Comparison of ENCODE assay signal across 14 cellular contexts in the genomic region with DNA sequence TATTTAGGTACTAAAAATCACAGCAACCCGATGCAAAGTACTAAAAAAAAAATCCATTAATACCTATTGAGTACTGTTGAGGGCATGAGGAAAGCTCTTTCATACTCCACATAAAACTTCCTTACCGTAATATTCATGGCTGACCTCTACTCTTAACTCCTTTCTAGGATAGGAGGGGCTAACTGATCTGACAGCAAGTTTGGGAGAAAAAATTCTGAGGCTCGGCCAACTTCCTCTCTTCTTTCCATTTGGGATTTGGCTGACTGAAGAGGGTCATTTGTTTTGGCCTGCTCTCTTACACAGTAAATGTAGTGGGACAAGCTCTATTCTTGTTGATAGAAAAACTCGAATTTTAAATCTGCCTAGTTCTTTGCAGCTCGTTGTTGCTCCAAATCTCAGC. TPM values are rescaled to one million over a fixed set of nuclear protein-coding genes. Genes with fewer than 3 reads are reported as not detected.
DNase-seq lines count a peak whose midpoint lies in the region; ATAC-seq, FAIRE-seq and TF ChIP-seq lines count a peak whose summit lies in the region.
"Had no signal": no experiment of that assay in that cellular context is flagged by ENCODE, and none has a peak within 500 bp of the region (broad histone marks: within the 10 kb centered on the region; RNA-seq: fewer than 3 reads in every experiment).

No MANE protein-coding gene starts in this region.

- H3K27me3 Mint-ChIP-seq in natural killer cell (ENCODE audit: low read depth in 2 of 2): peaks cover 0 to 7% of the 10 kb centered on the region in 2 donors
- peaks cover 0 to 4% of the 10 kb centered on the region in 2 donors for H3K27me3 Mint-ChIP-seq in natural killer cell treated with Interleukin-12 subunit alpha and Interleukin-12 subunit beta and Interleukin-15 and Interleukin-18, amount 100 ng/mL, for 72 hours
- no peaks in the 10 kb centered on the region for H3K27me3 Mint-ChIP-seq in activated B cell treated with CpG ODN at 0.5 μM for 24 hours
- H3K27me3 Mint-ChIP-seq in osteocyte (ENCODE audit: unreplicated experiment): no peaks in the 10 kb centered on the region
- H3K27me3 Mint-ChIP-seq: stimulated activated naive CD8-positive, alpha-beta T cell treated with anti-CD3 and anti-CD28 coated beads, Interleukin-15, amount 100 ng/mL, for 72 hours had no signal

- H3K9me3 Mint-ChIP-seq in natural killer cell (no peaks in the 10 kb centered on the region), activated B cell treated with CpG ODN at 0.5 μM for 24 hours (no peaks in the 10 kb centered on the region), osteocyte (ENCODE audit: unreplicated experiment) (no peaks in the 10 kb centered on the region)
- no peaks in the 10 kb centered on the region for H3K9me3 Mint-ChIP-seq in natural killer cell treated with Interleukin-12 subunit alpha and Interleukin-12 subunit beta and Interleukin-15 and Interleukin-18, amount 100 ng/mL, for 72 hours
- H3K9me3 Mint-ChIP-seq: stimulated activated naive CD8-positive, alpha-beta T cell treated with anti-CD3 and anti-CD28 coated beads, Interleukin-15, amount 100 ng/mL, for 72 hours had no signal

- DNase-seq in natural killer cell (no peak), activated B cell treated with CpG ODN at 0.5 μM for 24 hours (no peak), left lung (no peak), osteocyte (ENCODE audit: extremely low spot score, unreplicated experiment) (no peak), small intestine (no peak), dermis blood vessel endothelial cell (no peak)
- DNase-seq in natural killer cell treated with Interleukin-12 subunit alpha and Interleukin-12 subunit beta and Interleukin-15 and Interleukin-18, amount 100 ng/mL, for 72 hours (ENCODE audit: low spot score): no peak
- DNase-seq: hippocampal formation, NCI-H1694 treated with DMSO at 0.1 percent for 48 hours, NCI-H524 treated with DMSO at 0.1 percent for 48 hours had no signal

- H3K27ac Mint-ChIP-seq in natural killer cell (peak overlapping the region; percentile 12 to 70), activated B cell treated with CpG ODN at 0.5 μM for 24 hours (peak overlapping the region; percentile 75), osteocyte (ENCODE audit: unreplicated experiment) (no peak overlapping the region)
- no peak overlapping the region for H3K27ac Mint-ChIP-seq in natural killer cell treated with Interleukin-12 subunit alpha and Interleukin-12 subunit beta and Interleukin-15 and Interleukin-18, amount 100 ng/mL, for 72 hours
- H3K27ac Mint-ChIP-seq: stimulated activated naive CD8-positive, alpha-beta T cell treated with anti-CD3 and anti-CD28 coated beads, Interleukin-15, amount 100 ng/mL, for 72 hours had no signal

- ATAC-seq in natural killer cell (no peak), activated B cell treated with CpG ODN at 0.5 μM for 24 hours (ENCODE audit: low read depth) (no peak), left lung (peak; percentile 69), HG03175 (IDR thresholded peaks at IDR 0.05; ENCODE audit: unreplicated experiment) (no peak)
- ATAC-seq in natural killer cell treated with Interleukin-12 subunit alpha and Interleukin-12 subunit beta and Interleukin-15 and Interleukin-18, amount 100 ng/mL, for 72 hours: no peak

- H3K4me3 Mint-ChIP-seq in natural killer cell (no peak overlapping the region), activated B cell treated with CpG ODN at 0.5 μM for 24 hours (no peak overlapping the region), osteocyte (ENCODE audit: unreplicated experiment) (no peak overlapping the region)
- H3K4me3 Mint-ChIP-seq in natural killer cell treated with Interleukin-12 subunit alpha and Interleukin-12 subunit beta and Interleukin-15 and Interleukin-18, amount 100 ng/mL, for 72 hours: no peak overlapping the region
- H3K4me3 Mint-ChIP-seq: stimulated activated naive CD8-positive, alpha-beta T cell treated with anti-CD3 and anti-CD28 coated beads, Interleukin-15, amount 100 ng/mL, for 72 hours had no signal

- POLR2A ChIA-PET in activated B cell treated with CpG ODN at 0.5 μM for 24 hours (lab: Charles Lee): interaction anchor here (0.6 to 3.2 kb wide), 5 partner anchors 9 to 212 kb away, joined by 3 to 43 read pairs (median 4); a partner anchor contains a TSS

- 51 to 85% (median 78%) methylated on average over 5 of the region's 5 CpGs for WGBS in small intestine, 3 donors

- intact Hi-C loops in natural killer cell (cut with micrococcal nuclease): no loop called here
- intact Hi-C loops in activated B cell treated with CpG ODN at 0.5 μM for 24 hours (cut with micrococcal nuclease): loop anchor here (1.0 kb wide), 1 partner anchor 9 kb away; a partner anchor contains a TSS
- intact Hi-C loops in left lung (cut with DNase I): no loop called here

- H3K27me3 ChIP-seq in left lung (no peaks in the 10 kb centered on the region), small intestine (ENCODE audit: control insufficient read depth in 2 of 2, insufficient read depth in 2 of 2, low read length in 2 of 2) (no peaks in the 10 kb centered on the region)

- H3K36me3 ChIP-seq in left lung: no peaks in the 10 kb centered on the region
- no peaks in the 10 kb centered on the region for H3K36me3 ChIP-seq in small intestine (ENCODE audit: control insufficient read depth in 2 of 2, insufficient read depth in 2 of 2, low read length in 2 of 2)
- H3K36me3 ChIP-seq: HAP-1 had no signal

- no peak overlapping the region for H3K4me3 ChIP-seq in left lung
- H3K4me3 ChIP-seq in small intestine (ENCODE audit: low read depth in 1 of 2, low read length in 2 of 2): no peak overlapping the region
- H3K4me3 ChIP-seq: HAP-1 had no signal

- H3K27ac ChIP-seq in left lung: peak overlapping the region; percentile 20 to 61
- no peak overlapping the region for H3K27ac ChIP-seq in small intestine (ENCODE audit: low read depth in 1 of 2, low read length in 1 of 2)

- TF ChIP-seq CTCF in natural killer cell (IDR thresholded peaks at IDR 0.05) (no peak), activated B cell treated with CpG ODN at 0.5 μM for 24 hours (IDR thresholded peaks at IDR 0.05) (no peak), left lung (IDR thresholded peaks at IDR 0.05) (no peak), osteocyte (IDR thresholded peaks at IDR 0.05) (no peak)

- CTCF ChIA-PET in activated B cell treated with CpG ODN at 0.5 μM for 24 hours (lab: Charles Lee): interaction anchor here (1.0 to 1.3 kb wide), 3 partner anchors 31 to 476 kb away, joined by 3 to 4 read pairs (median 4); no protein-coding TSS in a partner anchor

- H3K36me3 Mint-ChIP-seq in natural killer cell: no peaks in the 10 kb centered on the region
- H3K36me3 Mint-ChIP-seq in natural killer cell treated with Interleukin-12 subunit alpha and Interleukin-12 subunit beta and Interleukin-15 and Interleukin-18, amount 100 ng/mL, for 72 hours: no peaks in the 10 kb centered on the region
- H3K36me3 Mint-ChIP-seq in activated B cell treated with CpG ODN at 0.5 μM for 24 hours (ENCODE audit: low read depth): no peaks in the 10 kb centered on the region
- no peaks in the 10 kb centered on the region for H3K36me3 Mint-ChIP-seq in osteocyte (ENCODE audit: unreplicated experiment)

- H3K9me3 ChIP-seq in left lung: no peaks in the 10 kb centered on the region
- no peaks in the 10 kb centered on the region for H3K9me3 ChIP-seq in small intestine (ENCODE audit: control insufficient read depth, low read depth)
- H3K9me3 ChIP-seq: HAP-1 had no signal

- peaks cover 11 to 12% of the 10 kb centered on the region in 2 donors for H3K4me1 Mint-ChIP-seq in natural killer cell
- peaks cover 5 to 10% of the 10 kb centered on the region in 2 donors for H3K4me1 Mint-ChIP-seq in natural killer cell treated with Interleukin-12 subunit alpha and Interleukin-12 subunit beta and Interleukin-15 and Interleukin-18, amount 100 ng/mL, for 72 hours (ENCODE audit: low read depth in 2 of 2)
- peaks cover 54% of the 10 kb centered on the region for H3K4me1 Mint-ChIP-seq in activated B cell treated with CpG ODN at 0.5 μM for 24 hours
- H3K4me1 Mint-ChIP-seq in osteocyte (ENCODE audit: unreplicated experiment): peaks cover 11% of the 10 kb centered on the region

- H3K4me1 ChIP-seq in left lung (peaks cover 0 to 6% of the 10 kb centered on the region in 2 donors), small intestine (ENCODE audit: control insufficient read depth in 2 of 2, insufficient read depth in 1 of 2, low read depth in 1 of 2, low read length in 1 of 2) (peaks cover 0 to 3% of the 10 kb centered on the region in 2 donors)

- no peak for FAIRE-seq in small intestine (lab: Jason Lieb, UNC)
- FAIRE-seq: RCC 7860 had no signal

RNA-seq across cellular contexts. Expression of a gene that starts 9.4 kb away (rescaled TPM):
- total RNA-seq in natural killer cell (10 to 100 TPM; 34.8 to 39.0 (median 36.9) TPM), activated B cell treated with CpG ODN at 0.5 μM for 24 hours (29.1 and 33.6 TPM in 2 replicates), left lung (10 to 100 TPM; 12.1 to 14.0 TPM), osteocyte (11.9 TPM in 2 replicates), dermis blood vessel endothelial cell (20.0 and 26.4 TPM in 2 replicates)
- total RNA-seq in natural killer cell treated with Interleukin-12 subunit alpha and Interleukin-12 subunit beta and Interleukin-15 and Interleukin-18, amount 100 ng/mL, for 72 hours: 10 to 100 TPM; 18.6 to 25.6 TPM
- polyA plus RNA-seq in small intestine: 1 to 10 TPM; 6.6 to 9.6 (median 7.0) TPM

Comparison
In these comparisons a context has a peak if more than half of its experiments do, and no peak if none do; other contexts are left out.
1. H3K27ac Mint-ChIP-seq: peak in natural killer cell (2 of 2) and activated B cell treated with CpG ODN at 0.5 μM for 24 hours (single experiment); none in natural killer cell treated with Interleukin-12 subunit alpha and Interleukin-12 subunit beta and Interleukin-15 and Interleukin-18, amount 100 ng/mL, for 72 hours (0 of 2) and osteocyte (single experiment).
2. H3K27ac ChIP-seq: peak in left lung (2 of 2); none in small intestine (0 of 2).